ENCODE assay signal across 1 cellular context in genomic region chr7:1014681-1015080, GRCh38.
TF ChIP-seq lines count a peak whose summit lies in the region.

No MANE protein-coding gene starts in this region.

TF ChIP-seq in K562, 482 proteins besides CTCF, POLR2A, EP300 and RAD21:
- TF ChIP-seq CEBPG (CRISPR knock-in tag; IDR thresholded peaks at IDR 0.05) (no peak), CEBPG (tag; conservative IDR thresholded peaks at IDR 0.05 in 1 of 2, IDR thresholded peaks at IDR 0.05 in 1 of 2) (no peak), POLR2G (IDR thresholded peaks at IDR 0.05; ENCODE audit: low read depth, low read length) (peak; percentile 57)
TF ChIP-seq in K562: peak in this region for 1.
